In genomic region chr7:55964802-55965470, GRCh38 we compare ENCODE assay signal across 8 cellular contexts. TPM values are rescaled to one million over a fixed set of nuclear protein-coding genes. Genes with fewer than 3 reads are reported as not detected.
DNase-seq lines count a peak whose midpoint lies in the region; ATAC-seq and TF ChIP-seq lines count a peak whose summit lies in the region.

No MANE protein-coding gene starts in this region.

- H3K9me3 ChIP-seq in subcutaneous abdominal adipose tissue (ENCODE audit: control insufficient read depth in 5 of 5, low read length in 5 of 5): no peaks in the 10 kb centered on the region

- H3K4me1 ChIP-seq in subcutaneous abdominal adipose tissue (ENCODE audit: control insufficient read depth in 5 of 5, insufficient read depth in 5 of 5, low read length in 5 of 5): peaks cover 1 to 29% (median 21%) of the 10 kb centered on the region in 5 donors

- H3K4me3 ChIP-seq in AG10803 (ENCODE audit: low read length): peak overlapping the region; percentile 71
- H3K4me3 ChIP-seq in fibroblast of the aortic adventitia (ENCODE audit: low read depth, low read length): peak overlapping the region; percentile 75
- H3K4me3 ChIP-seq in subcutaneous abdominal adipose tissue (ENCODE audit: low read depth in 1 of 5, low read length in 5 of 5): peak overlapping the region; percentile 60 to 83 (median 74)

- TF ChIP-seq CTCF in AG10803 (conservative IDR thresholded peaks at IDR 0.05; ENCODE audit: low read length) (no peak), fibroblast of the aortic adventitia (IDR thresholded peaks at IDR 0.05; ENCODE audit: insufficient read depth, low read length) (no peak), nephron progenitor cell (IDR thresholded peaks at IDR 0.05) (no peak)

- H3K9me3 Mint-ChIP-seq in nephron progenitor cell: no peaks in the 10 kb centered on the region

- DNase-seq in AG10803 (ENCODE audit: low read depth) (peak; percentile 66), NOMO-1 (lab: John Stamatoyannopoulos, UW; ENCODE audit: unreplicated experiment in 2 of 2) (peak; percentile 66 to 71), activated T-helper 1 cell treated with Interleukin-2 at 50 U/mL for 16 hours (ENCODE audit: low read depth) (peak; percentile 22), fibroblast of the aortic adventitia (ENCODE audit: low read depth) (peak; percentile 60), nephron progenitor cell (peak; percentile 77)

- peaks cover 39% of the 10 kb centered on the region for H3K36me3 Mint-ChIP-seq in nephron progenitor cell (ENCODE audit: low read depth)

- ATAC-seq in GM18867 (IDR thresholded peaks at IDR 0.05; ENCODE audit: unreplicated experiment): peak; percentile 81
- peak; percentile 69 for ATAC-seq in HG03066 (IDR thresholded peaks at IDR 0.05; ENCODE audit: low read depth, unreplicated experiment)

- peak overlapping the region; percentile 87 for H3K27ac ChIP-seq in subcutaneous abdominal adipose tissue (ENCODE audit: low read depth, low read length)

- H3K36me3 ChIP-seq in subcutaneous abdominal adipose tissue (ENCODE audit: control insufficient read depth in 5 of 5, insufficient read depth in 5 of 5, low read length in 5 of 5): peaks cover 0 to 12% (median 5%) of the 10 kb centered on the region in 5 donors

- no peaks in the 10 kb centered on the region for H3K27me3 ChIP-seq in subcutaneous abdominal adipose tissue (ENCODE audit: control insufficient read depth in 5 of 5, insufficient read depth in 4 of 5, low read length in 5 of 5)

- H3K4me3 Mint-ChIP-seq in nephron progenitor cell: peak overlapping the region; percentile 96

- H3K27ac Mint-ChIP-seq in nephron progenitor cell: peak overlapping the region; percentile 98

- H3K9ac ChIP-seq in subcutaneous abdominal adipose tissue (ENCODE audit: low read length in 5 of 5): peak overlapping the region; percentile 84 to 96 (median 91)

- peaks cover 23% of the 10 kb centered on the region for H3K4me1 Mint-ChIP-seq in nephron progenitor cell

- peaks cover 30% of the 10 kb centered on the region for H3K27me3 Mint-ChIP-seq in nephron progenitor cell (ENCODE audit: low read depth, poor library complexity)

RNA-seq across cellular contexts. Expression of gene NIPSNAP2, which starts 0.6 kb away (rescaled TPM):
- total RNA-seq in fibroblast of the aortic adventitia (ENCODE audit: low replicate concordance): 32.2 and 55.0 TPM in 2 replicates

RNA-seq across cellular contexts. Expression of gene MRPS17, which starts 13.3 kb away (rescaled TPM):
- total RNA-seq in fibroblast of the aortic adventitia (ENCODE audit: low replicate concordance): 9.0 and 15.8 TPM in 2 replicates

Comparison
In these comparisons a context has a peak if more than half of its experiments do, and no peak if none do; other contexts are left out.
1. Peak in every context shown above with its lines: DNase-seq, ATAC-seq, H3K4me3 ChIP-seq and H3K27ac ChIP-seq.
2. DNase-seq: peak in every context shown above with its lines; median percentile 77 in nephron progenitor cell; 68 in NOMO-1; 66 in AG10803; 60 in fibroblast of the aortic adventitia; 22 in activated T-helper 1 cell treated with Interleukin-2 at 50 U/mL for 16 hours.